ENCODE assay signal across 1 cellular context in genomic region chr13:48151766-48152165, GRCh38.
TF ChIP-seq lines count a peak whose summit lies in the region.

No MANE protein-coding gene starts in this region.

TF ChIP-seq in HCT116, 20 proteins besides CTCF, POLR2A, EP300 and RAD21 (continued from another document):
- no peak for TF ChIP-seq SP1 (IDR thresholded peaks at IDR 0.05; ENCODE audit: low read depth)
- TF ChIP-seq CEBPB (IDR thresholded peaks at IDR 0.05; ENCODE audit: low read depth), result no peak
- TF ChIP-seq EZH2phosphoT487 (IDR thresholded peaks at IDR 0.05; ENCODE audit: borderline replicate concordance), result no peak
- no peak for TF ChIP-seq ELF1 (IDR thresholded peaks at IDR 0.05; ENCODE audit: borderline replicate concordance, low read depth)
- TF ChIP-seq JUND (IDR thresholded peaks at IDR 0.05), result no peak
